In the genomic region with DNA sequence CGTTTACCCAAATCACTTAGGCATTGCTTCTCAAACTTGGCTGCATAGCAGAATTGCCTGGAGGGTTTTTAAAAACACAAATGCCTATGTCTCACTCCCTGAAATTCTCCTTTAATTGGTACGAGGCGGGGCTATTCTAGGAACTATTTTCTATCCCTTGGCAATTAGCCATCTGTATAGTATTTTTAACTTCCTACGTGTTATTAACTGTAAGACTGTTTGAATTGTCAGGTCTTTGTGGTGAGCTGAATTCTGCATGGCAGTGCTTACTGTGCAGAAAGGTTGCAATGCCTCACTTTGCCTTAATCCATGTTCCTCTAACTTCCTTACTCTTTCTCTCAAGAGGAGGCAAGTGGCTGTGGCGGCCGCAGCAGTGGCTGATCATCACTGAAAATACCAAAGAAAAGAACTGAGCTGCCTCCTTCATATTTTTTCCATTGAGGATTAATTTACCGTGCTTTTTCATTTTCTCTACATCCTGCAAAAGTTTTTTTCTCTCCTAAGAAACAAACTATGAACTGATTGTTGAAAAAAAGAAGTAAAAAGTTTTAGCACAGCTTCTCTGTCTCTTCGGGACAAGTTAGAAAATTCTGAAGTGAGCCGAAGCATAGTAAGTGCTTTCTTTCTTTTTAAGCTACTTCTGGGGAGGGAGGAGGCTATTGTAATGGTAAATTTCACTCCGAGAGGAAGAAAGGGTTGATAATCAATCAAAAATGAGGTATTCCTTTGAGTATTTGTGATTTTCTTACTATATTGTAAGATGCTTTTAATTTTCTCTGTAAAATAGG, we compare ENCODE assay signal across 8 cellular contexts. TPM values are rescaled to one million over a fixed set of nuclear protein-coding genes. Genes with fewer than 3 reads are reported as not detected.
A peak's percentile ranks its signal among the peaks of the same experiment; 100 is the strongest.
DNase-seq lines count a peak whose midpoint lies in the region; ATAC-seq, FAIRE-seq and TF ChIP-seq lines count a peak whose summit lies in the region.

A gene (plus strand): TSS at position 329 of the 788 bp plus-strand sequence. CDS start 824 bp downstream, outside the sequence.

- DNase-seq in H4 (ENCODE audit: low spot score) (peak; percentile 18), astrocyte of the cerebellum (ENCODE audit: low read depth) (peak; percentile 20), sigmoid colon (no peak), NCI-H2227 (lab: John Stamatoyannopoulos, UW; ENCODE audit: unreplicated experiment) (no peak), H54 (ENCODE audit: insufficient read length, low spot score) (no peak), NCI-H1436 treated with DMSO at 0.1 percent for 48 hours (lab: John Stamatoyannopoulos, UW) (no peak)

- H3K27ac ChIP-seq in sigmoid colon: peak within 1 kb of the TSS in 3 of 4 donors; percentile 60 to 74 (median 71)

- no peak for TF ChIP-seq CTCF in astrocyte of the cerebellum (IDR thresholded peaks at IDR 0.05; ENCODE audit: low read depth, low read length, missing control alignments)
- TF ChIP-seq CTCF in sigmoid colon (IDR thresholded peaks at IDR 0.05): no peak

- H3K4me3 ChIP-seq in astrocyte of the cerebellum (ENCODE audit: low read depth, low read length) (peak within 1 kb of the TSS; percentile 37), iPS-11a (ENCODE audit: low read depth, low read length) (peak within 1 kb of the TSS; percentile 25), sigmoid colon (peak within 1 kb of the TSS in 3 of 4 donors; percentile 26 to 40 (median 36))

- no peaks in the 10 kb centered on the region for H3K36me3 ChIP-seq in sigmoid colon

- H3K27me3 ChIP-seq in sigmoid colon: no peaks in the 10 kb centered on the region

- in situ Hi-C loops in astrocyte of the cerebellum (cut with HindIII; ENCODE audit: low sequenced_read_pairs): loop anchor here (5.0 kb wide), 1 partner anchor 67 kb away; no protein-coding TSS in a partner anchor

- no peak for FAIRE-seq in H54 (lab: Jason Lieb, UNC)

- TF ChIP-seq EP300 in sigmoid colon (IDR thresholded peaks at IDR 0.05): no peak

- intact Hi-C loops in sigmoid colon (cut with DNase I): loop anchor here (5.0 kb wide), 1 partner anchor 317 kb away; no protein-coding TSS in a partner anchor

- no peak for ATAC-seq in GM18870 (IDR thresholded peaks at IDR 0.05; ENCODE audit: unreplicated experiment)

- H3K4me1 ChIP-seq in sigmoid colon: peaks cover 0 to 4% (median 1%) of the 10 kb centered on the region in 4 donors

- TF ChIP-seq POLR2A in sigmoid colon (IDR thresholded peaks at IDR 0.05) (no peak), H54 (IDR thresholded peaks at IDR 0.05; ENCODE audit: low read depth, low read length) (no peak)

- WGBS in sigmoid colon, 2 donors: 45 to 66% methylated on average over 10 of the region's 10 CpGs

- peaks cover 0 to 1% (median 0%) of the 10 kb centered on the region in 4 donors for H3K9me3 ChIP-seq in sigmoid colon

RNA-seq across cellular contexts. Expression of the gene that starts here (rescaled TPM):
- total RNA-seq in H4 (2014; rRNA removed; shearing (Covaris generic)): 2.8 and 3.4 TPM in 2 replicates
- 10 to 100 TPM in 2 of 4 donors, 1 to 10 TPM in 2; 5.1 to 57.4 (median 13.3) TPM for total RNA-seq in sigmoid colon
- 10 to 100 TPM; 28.2 to 71.0 (median 63.6) TPM for polyA plus RNA-seq in sigmoid colon

Comparison
In these comparisons a context has a peak if more than half of its experiments do, and no peak if none do; other contexts are left out.
1. DNase-seq: peak in H4 (single experiment) and astrocyte of the cerebellum (single experiment); none in sigmoid colon (single experiment), NCI-H2227 (single experiment), H54 (single experiment) and NCI-H1436 treated with DMSO at 0.1 percent for 48 hours (single experiment).
2. Peak in every context shown above with its lines, with median percentiles within 50 percentile points of each other: H3K4me3 ChIP-seq.